In the genomic region with DNA sequence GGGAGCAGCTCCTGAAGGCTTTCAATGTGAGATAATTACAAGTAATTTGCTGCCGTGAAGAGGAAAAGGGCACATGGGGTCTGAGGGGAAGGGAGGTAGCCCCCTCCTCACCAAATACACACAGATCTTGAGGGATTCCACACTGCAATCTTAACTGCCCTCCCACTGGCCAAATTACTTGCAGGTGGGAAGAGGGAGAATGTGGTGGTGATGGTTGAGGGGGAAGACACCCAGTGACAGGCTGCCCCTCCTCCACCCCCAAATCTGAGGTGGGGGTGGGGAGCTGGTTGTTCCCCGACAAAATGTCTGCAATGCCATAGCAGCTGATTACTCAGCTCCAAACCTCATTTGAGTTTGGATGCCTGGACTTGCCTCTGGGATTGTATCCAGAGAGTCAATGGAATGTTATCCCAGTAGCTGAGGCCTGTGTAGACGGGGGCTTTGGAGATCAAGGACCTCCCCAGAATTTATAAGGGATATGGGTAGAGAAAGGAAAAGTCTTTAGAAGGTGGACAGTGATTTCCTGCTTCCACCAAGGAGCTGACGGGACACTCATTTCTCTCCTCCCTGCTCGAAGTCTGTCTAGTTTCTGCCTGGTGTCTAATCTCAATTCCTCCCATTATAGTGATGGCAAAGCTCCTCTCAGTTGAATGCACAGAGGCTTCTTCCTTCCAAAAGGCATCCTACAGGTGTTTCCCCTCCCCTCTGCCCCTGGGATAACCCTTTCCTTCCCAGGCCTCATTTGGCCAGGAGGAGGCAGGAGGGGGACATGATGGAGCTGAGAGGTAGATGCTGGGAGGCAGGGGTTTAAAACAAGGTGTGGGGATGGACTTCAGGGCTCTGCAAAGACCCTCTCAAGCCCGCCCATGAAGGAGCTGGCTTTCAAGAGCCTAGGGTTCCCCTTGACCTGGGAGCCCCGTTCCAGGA, we compare ENCODE assay signal across 1 cellular context.
TF ChIP-seq lines count a peak whose summit lies in the region.

No MANE protein-coding gene starts in this region.

TF ChIP-seq in HepG2, 621 proteins besides CTCF, POLR2A, EP300 and RAD21:
- TF ChIP-seq ZNF652 (CRISPR knock-in tag; IDR thresholded peaks at IDR 0.05; ENCODE audit: borderline replicate concordance, low read depth) (peak; percentile 36; the same call in 1 of the 2 replicates), POLR2G (IDR thresholded peaks at IDR 0.05; ENCODE audit: low read depth, low read length) (no peak)
